Comparison of ENCODE assay signal across 8 cellular contexts in genomic region chr13:40116008-40116407, GRCh38.
DNase-seq lines count a peak whose midpoint lies in the region; ATAC-seq, FAIRE-seq and TF ChIP-seq lines count a peak whose summit lies in the region.

No MANE protein-coding gene starts in this region.

- no peaks in the 10 kb centered on the region for H3K27me3 Mint-ChIP-seq in Calu3 (ENCODE audit: unreplicated experiment)

- in situ Hi-C loops in HAP-1 (cut with MboI; ENCODE audit: low sequenced_read_pairs), result no loop called here
- in situ Hi-C loops in mammary epithelial cell (cut with MboI; ENCODE audit: low sequenced_read_pairs in 2 of 2), result no loop called here

- H3K79me2 ChIP-seq in mammary epithelial cell (ENCODE audit: insufficient read depth, low read length), result no peaks in the 10 kb centered on the region

- peak overlapping the region; percentile 98 for H3K27ac Mint-ChIP-seq in Calu3 (ENCODE audit: unreplicated experiment)

- no peak for TF ChIP-seq CTCF in Calu3 (IDR thresholded peaks at IDR 0.05; ENCODE audit: unreplicated experiment)
- no peak for TF ChIP-seq CTCF in mammary epithelial cell (conservative IDR thresholded peaks at IDR 0.05 in 1 of 2, IDR thresholded peaks at IDR 0.05 in 1 of 2; ENCODE audit: extremely low read depth in 1 of 2, insufficient read depth in 1 of 2, low read depth in 1 of 2, low read length in 2 of 2)
- TF ChIP-seq CTCF in right lobe of liver (IDR thresholded peaks at IDR 0.05), result no peak
- TF ChIP-seq CTCF in uterus (IDR thresholded peaks at IDR 0.05), result no peak

- H3K4me3 ChIP-seq in HAP-1, result no peak overlapping the region
- H3K4me3 ChIP-seq in mammary epithelial cell (replicated peaks in 1 of 3; ENCODE audit: insufficient read depth in 1 of 3, low read depth in 2 of 3, low read length in 3 of 3), result no peak overlapping the region
- no peak overlapping the region for H3K4me3 ChIP-seq in right lobe of liver
- H3K4me3 ChIP-seq in uterus, result no peak overlapping the region

- peak; percentile 67 for DNase-seq in Calu3
- DNase-seq in HAP-1 (ENCODE audit: low spot score in 2 of 2), result peak; percentile 50 to 57
- peak; percentile 53 for DNase-seq in RCC 7860 (ENCODE audit: low spot score)
- peak; percentile 94 for DNase-seq in mammary epithelial cell
- DNase-seq in right lobe of liver, result peak in 1 of 3 donors; percentile 32
- DNase-seq in uterus, result peak; percentile 46 to 80
- DNase-seq in NCI-H524 (lab: John Stamatoyannopoulos, UW), result no peak
- DNase-seq in NK-92 (lab: John Stamatoyannopoulos, UW; ENCODE audit: unreplicated experiment), result no peak

- peaks cover 32% of the 10 kb centered on the region for H3K4me1 Mint-ChIP-seq in Calu3 (ENCODE audit: low read depth, unreplicated experiment)

- 50% methylated on average over 6 of the region's 6 CpGs for WGBS in mammary epithelial cell (ENCODE audit: low coverage, missing lambda C conversion rate)
- 34% methylated on average over 5 of the region's 6 CpGs for WGBS in right lobe of liver (ENCODE audit: insufficient coverage, low coverage, low lambda C conversion rate, missing lambda C conversion rate)

- intact Hi-C loops in Calu3 (cut with micrococcal nuclease; ENCODE audit: unreplicated experiment) (no loop called here), mammary epithelial cell (cut with micrococcal nuclease) (no loop called here), right lobe of liver (cut with DNase I) (no loop called here), uterus (cut with DNase I; ENCODE audit: low total_unique reads) (no loop called here)

- no peak for TF ChIP-seq POLR2A in right lobe of liver (IDR thresholded peaks at IDR 0.05)
- no peak for TF ChIP-seq POLR2A in uterus (IDR thresholded peaks at IDR 0.05)

- no peaks in the 10 kb centered on the region for H4K20me1 ChIP-seq in mammary epithelial cell (ENCODE audit: insufficient read depth, low read length)

- H3K27me3 ChIP-seq in HAP-1 (ENCODE audit: low read depth), result no peaks in the 10 kb centered on the region
- no peaks in the 10 kb centered on the region for H3K27me3 ChIP-seq in mammary epithelial cell (ENCODE audit: insufficient read depth, low read length)
- no peaks in the 10 kb centered on the region for H3K27me3 ChIP-seq in right lobe of liver
- no peaks in the 10 kb centered on the region for H3K27me3 ChIP-seq in uterus

- no peak overlapping the region for H3K4me2 ChIP-seq in mammary epithelial cell (ENCODE audit: insufficient read depth, low read depth, low read length)

- peaks cover 6% of the 10 kb centered on the region for H3K9me3 ChIP-seq in HAP-1
- H3K9me3 ChIP-seq in mammary epithelial cell (replicated peaks; ENCODE audit: insufficient read depth, low read length), result peaks cover 4% of the 10 kb centered on the region
- peaks cover 0 to 3% (median 0%) of the 10 kb centered on the region in 4 donors for H3K9me3 ChIP-seq in right lobe of liver
- no peaks in the 10 kb centered on the region for H3K9me3 ChIP-seq in uterus

- H3K9ac ChIP-seq in mammary epithelial cell (ENCODE audit: insufficient read depth, low read length), result no peak overlapping the region

- peaks cover 21% of the 10 kb centered on the region for H3K4me1 ChIP-seq in HAP-1
- peaks cover 15% of the 10 kb centered on the region for H3K4me1 ChIP-seq in mammary epithelial cell (ENCODE audit: insufficient read depth, low read length)
- peaks cover 0 to 6% (median 3%) of the 10 kb centered on the region in 4 donors for H3K4me1 ChIP-seq in right lobe of liver
- H3K4me1 ChIP-seq in uterus, result peaks cover 4 to 12% of the 10 kb centered on the region in 2 donors

- CTCF ChIA-PET in Calu3 (lab: Charles Lee), result no interaction called here
- CTCF ChIA-PET in mammary epithelial cell (lab: Charles Lee; ENCODE audit: low non-redundant PET), result no interaction called here

- FAIRE-seq in RCC 7860 (lab: Jason Lieb, UNC), result peak; percentile 28

- dilution Hi-C loops in mammary epithelial cell (cut with HindIII; ENCODE audit: low sequenced_read_pairs), result no loop called here

- H2AFZ ChIP-seq in mammary epithelial cell (ENCODE audit: low read depth, low read length), result no peak overlapping the region

- peak overlapping the region; percentile 19 for H3K27ac ChIP-seq in mammary epithelial cell (ENCODE audit: insufficient read depth, low read depth, low read length)
- H3K27ac ChIP-seq in right lobe of liver, result peak overlapping the region in 2 of 3 donors; percentile 14 to 34
- peak overlapping the region; percentile 84 for H3K27ac ChIP-seq in uterus

- peaks cover 8% of the 10 kb centered on the region for H3K36me3 Mint-ChIP-seq in Calu3 (ENCODE audit: insufficient read depth, unreplicated experiment)

- H3K9me3 Mint-ChIP-seq in Calu3 (ENCODE audit: low read depth, unreplicated experiment), result peaks cover 2% of the 10 kb centered on the region

- H3K36me3 ChIP-seq in HAP-1 (replicated peaks), result no peaks in the 10 kb centered on the region; the same call in 1 of the 2 replicates
- no peaks in the 10 kb centered on the region for H3K36me3 ChIP-seq in mammary epithelial cell (ENCODE audit: insufficient read depth, low read length)
- no peaks in the 10 kb centered on the region for H3K36me3 ChIP-seq in right lobe of liver
- H3K36me3 ChIP-seq in uterus, result no peaks in the 10 kb centered on the region

- BruUV-seq in Calu3 (replicated peaks; lab: Mats Ljungman, UMichigan) (no TSS peak), mammary epithelial cell (replicated peaks; lab: Mats Ljungman, UMichigan) (no TSS peak)

- no peak overlapping the region for H3K4me3 Mint-ChIP-seq in Calu3 (ENCODE audit: low read depth, unreplicated experiment)

- ATAC-seq in right lobe of liver, result peak; percentile 70 to 96 (median 79)

Comparison
In these comparisons a context has a peak if more than half of its experiments do, and no peak if none do; other contexts are left out.
1. DNase-seq: peak in Calu3 (single experiment), HAP-1 (2 of 2), RCC 7860 (single experiment), mammary epithelial cell (single experiment) and uterus (2 of 2); none in NCI-H524 (0 of 2) and NK-92 (single experiment).
2. H3K27ac ChIP-seq: peak in every context shown above with its lines; median percentile 84 in uterus; 24 in right lobe of liver; 19 in mammary epithelial cell.